ENCODE assay signal across 27 cellular contexts in the genomic region with DNA sequence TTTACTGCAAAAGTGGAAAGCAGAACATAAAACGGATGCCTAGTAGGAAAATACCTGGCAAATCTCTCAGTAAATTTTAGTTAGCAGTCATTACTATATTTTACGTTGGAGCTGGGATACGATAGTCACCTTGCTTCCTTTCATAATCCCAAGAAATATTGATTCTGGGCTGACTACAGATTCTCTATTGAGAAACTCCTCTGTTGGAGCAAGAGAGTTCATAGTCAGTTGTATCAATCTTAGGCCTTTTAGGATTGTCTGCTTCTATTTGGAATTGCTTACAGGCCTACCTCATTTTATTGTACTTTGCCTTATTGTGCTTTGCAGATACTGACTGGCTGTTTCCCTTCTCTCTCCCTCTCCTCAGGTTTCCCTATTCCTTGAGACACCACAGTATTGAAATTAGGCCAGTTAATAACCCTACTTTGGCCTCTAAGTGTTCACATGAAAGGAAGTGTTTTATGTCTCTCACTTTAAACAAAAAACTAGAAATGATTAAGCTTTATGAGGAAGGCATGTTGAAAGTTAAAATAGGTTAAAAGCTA.
"Had no signal": no experiment of that assay in that cellular context is flagged by ENCODE, and none has a peak within 500 bp of the region (broad histone marks: within the 10 kb centered on the region; RNA-seq: fewer than 3 reads in every experiment).

No MANE protein-coding gene starts in this region.

- H3K79me2 ChIP-seq: parathyroid adenoma had no signal

- H3K36me3 ChIP-seq: lower lobe of right lung, right atrium auricular region, stomach, thyroid gland, transverse colon, upper lobe of left lung, vagina had no signal

- H2AFZ ChIP-seq: parathyroid adenoma had no signal

- H3K9me3 ChIP-seq: lower lobe of right lung, right atrium auricular region, stomach, testis, thyroid gland, transverse colon, upper lobe of left lung, vagina had no signal

- H3K9ac ChIP-seq: parathyroid adenoma had no signal

- H3K4me1 ChIP-seq: lower lobe of right lung, parathyroid adenoma, vagina had no signal

- DNase-seq: head of caudate nucleus; hypothalamus; immature natural killer cell; kidney; left ventricle myocardium superior; lower lobe of right lung; mammary epithelial cell; mesenchymal stem cell; naive B cell; natural killer cell; nucleus accumbens; stimulated activated CD4-positive, alpha-beta T cell treated with anti-CD3 and anti-CD28 coated beads, Interleukin-12 subunit alpha, Interleukin-12 subunit beta, amount 100 ng/mL, for 4 hours; stimulated activated CD4-positive, alpha-beta T cell treated with anti-CD3 and anti-CD28 coated beads, Interleukin-15, amount 100 ng/mL, for 24 hours; stimulated activated CD4-positive, alpha-beta T cell treated with anti-CD3 and anti-CD28 coated beads, Interleukin-2, amount 100 ng/mL, for 24 hours; stimulated activated CD4-positive, alpha-beta T cell treated with anti-CD3 and anti-CD28 coated beads, Interleukin-4, amount 100 ng/mL, for 1 hour; stimulated activated naive B cell treated with anti-CD40 and anti-IgM and Interleukin-4, amounts not matched to agents 10 μg/mL and 1 μg/mL and 100 μg/mL, for 72 hours; stimulated activated naive CD8-positive, alpha-beta T cell treated with anti-CD3 and anti-CD28 coated beads, Interleukin-15, Interleukin-2, amounts not matched to agents 100 U/mL and 50 U/mL, for 24 hours; stomach; testis; thyroid gland; transverse colon; upper lobe of left lung had no signal

- H3K27me3 ChIP-seq: right atrium auricular region, stomach, testis, thyroid gland, transverse colon, upper lobe of left lung, vagina had no signal

- H3K4me3 ChIP-seq: lower lobe of right lung, right atrium auricular region, skin epidermis, stomach, testis, thyroid gland, transverse colon, upper lobe of left lung, vagina had no signal

- ATAC-seq: left ventricle myocardium superior; lower lobe of right lung; natural killer cell; sciatic nerve; stimulated activated naive B cell treated with anti-CD40 and anti-IgM and Interleukin-4, amounts not matched to agents 10 μg/mL and 1 μg/mL and 100 μg/mL, for 72 hours; stimulated activated naive CD8-positive, alpha-beta T cell treated with anti-CD3 and anti-CD28 coated beads, Interleukin-15, Interleukin-2, amounts not matched to agents 100 U/mL and 50 U/mL, for 24 hours had no signal
